In the genomic region with DNA sequence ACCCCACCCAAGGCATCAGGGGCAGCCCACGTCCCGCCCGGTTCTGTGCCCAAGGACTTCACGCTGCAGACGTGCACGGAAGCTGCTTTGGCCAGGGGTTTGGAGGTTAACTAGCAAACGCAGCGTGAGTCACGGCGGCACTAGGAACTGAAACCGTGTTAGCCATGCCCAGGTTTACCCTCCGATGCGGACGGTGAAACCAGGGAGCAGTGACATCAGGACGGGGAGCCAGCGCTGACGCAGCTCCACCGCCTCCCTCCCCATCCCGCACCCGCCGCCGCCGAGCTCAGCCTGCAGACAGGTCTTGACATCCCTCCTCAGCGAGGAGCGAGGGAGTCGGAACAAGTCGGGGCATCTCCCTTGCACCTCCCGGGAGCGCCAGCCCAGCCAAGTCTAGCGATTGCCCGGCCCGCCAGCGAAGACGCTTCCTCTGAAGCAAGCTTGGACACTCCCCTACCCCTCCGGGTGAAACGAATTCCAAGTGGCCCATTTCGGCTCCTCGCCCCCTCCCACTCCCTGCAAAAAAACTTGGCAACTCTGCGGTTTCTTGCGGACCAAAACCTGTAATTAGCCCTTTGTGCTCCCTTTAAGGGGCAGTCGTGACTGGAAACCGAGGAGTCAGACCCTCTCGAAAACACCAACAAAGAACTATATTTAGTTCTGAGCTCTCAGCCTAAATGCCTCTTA, we compare ENCODE assay signal across 8 cellular contexts. TPM values are rescaled to one million over a fixed set of nuclear protein-coding genes. Genes with fewer than 3 reads are reported as not detected.
DNase-seq lines count a peak whose midpoint lies in the region; ATAC-seq and TF ChIP-seq lines count a peak whose summit lies in the region.

No MANE protein-coding gene starts in this region.

- H3K36me3 ChIP-seq in CD8-positive, alpha-beta memory T cell (ENCODE audit: insufficient read depth, low read length), result no peaks in the 10 kb centered on the region
- H3K36me3 ChIP-seq in SJSA1 (peaks cover 24% of the 10 kb centered on the region), ovary (no peaks in the 10 kb centered on the region), tibial nerve (no peaks in the 10 kb centered on the region)

- H3K4me3 ChIP-seq in CD8-positive, alpha-beta memory T cell (ENCODE audit: low read length), result peak overlapping the region; percentile 97
- peak overlapping the region; percentile 94 for H3K4me3 ChIP-seq in SJSA1
- peak overlapping the region; percentile 82 for H3K4me3 ChIP-seq in ovary
- H3K4me3 ChIP-seq in tibial nerve, result peak overlapping the region; percentile 77 to 90 (median 88)

- H3K36me3 Mint-ChIP-seq in CD8-positive, alpha-beta memory T cell, result peaks cover 0 to 44% (median 1%) of the 10 kb centered on the region in 3 donors
- peaks cover 2% of the 10 kb centered on the region for H3K36me3 Mint-ChIP-seq in activated naive CD4-positive, alpha-beta T cell treated with anti-CD3 and anti-CD28 coated beads, Interleukin-2, amount 50 U/mL, for 24 hours

- peaks cover 19% of the 10 kb centered on the region for H3K4me1 ChIP-seq in CD8-positive, alpha-beta memory T cell (ENCODE audit: insufficient read depth, low read length)
- H3K4me1 ChIP-seq in SJSA1 (replicated peaks), result peaks cover 19% of the 10 kb centered on the region
- H3K4me1 ChIP-seq in ovary (ENCODE audit: insufficient read depth), result no peaks in the 10 kb centered on the region
- H3K4me1 ChIP-seq in tibial nerve, result peaks cover 0 to 26% (median 2%) of the 10 kb centered on the region in 4 donors

- TF ChIP-seq EP300 in ovary (IDR thresholded peaks at IDR 0.05) (no peak), tibial nerve (IDR thresholded peaks at IDR 0.05) (peak in 1 of 2 donors; percentile 0)

- POLR2A ChIA-PET in CD8-positive, alpha-beta memory T cell (lab: Charles Lee), result interaction anchor here (1.0 to 4.4 kb wide), 5 partner anchors 25 to 463 kb away, joined by 3 to 40 read pairs (median 5); no protein-coding TSS in a partner anchor

- TF ChIP-seq CTCF in ovary (IDR thresholded peaks at IDR 0.05), result peak in 1 of 3 donors; percentile 6
- no peak for TF ChIP-seq CTCF in tibial nerve (IDR thresholded peaks at IDR 0.05)

- peak; percentile 58 to 83 (median 70) for DNase-seq in CD8-positive, alpha-beta memory T cell
- peak; percentile 93 for DNase-seq in HK-2 (ENCODE audit: unreplicated experiment)
- DNase-seq in SJSA1 (ENCODE audit: low read depth in 1 of 2, low spot score in 2 of 2), result peak in 1 of 2 experiments; percentile 80
- peak; percentile 57 to 94 (median 81) for DNase-seq in head of caudate nucleus
- DNase-seq in ovary, result peak; percentile 66 to 81 (median 78)
- DNase-seq in tibial nerve (ENCODE audit: low spot score in 2 of 2), result peak; percentile 53 to 60

- 0 to 1% (median 1%) methylated on average over 40 to 43 of the region's 43 CpGs for WGBS in ovary, 3 donors
- WGBS in tibial nerve, 2 donors, result 0% methylated on average over 25 to 42 of the region's 43 CpGs

- no peaks in the 10 kb centered on the region for H3K9me3 ChIP-seq in CD8-positive, alpha-beta memory T cell (ENCODE audit: low read length)
- no peaks in the 10 kb centered on the region for H3K9me3 ChIP-seq in SJSA1 (replicated peaks)
- H3K9me3 ChIP-seq in ovary, result no peaks in the 10 kb centered on the region
- H3K9me3 ChIP-seq in tibial nerve, result no peaks in the 10 kb centered on the region

- H3K27me3 Mint-ChIP-seq in CD8-positive, alpha-beta memory T cell, result no peaks in the 10 kb centered on the region
- H3K27me3 Mint-ChIP-seq in activated naive CD4-positive, alpha-beta T cell treated with anti-CD3 and anti-CD28 coated beads, Interleukin-2, amount 50 U/mL, for 24 hours, result no peaks in the 10 kb centered on the region

- peak; percentile 29 for TF ChIP-seq POLR2A in ovary (IDR thresholded peaks at IDR 0.05)
- no peak for TF ChIP-seq POLR2A in tibial nerve (IDR thresholded peaks at IDR 0.05)

- peak; percentile 24 for ATAC-seq in GM19455 (IDR thresholded peaks at IDR 0.05; ENCODE audit: unreplicated experiment)

- H3K27me3 ChIP-seq in CD8-positive, alpha-beta memory T cell (ENCODE audit: insufficient read depth, low read length, poor library complexity, severe bottlenecking), result no peaks in the 10 kb centered on the region
- H3K27me3 ChIP-seq in SJSA1 (replicated peaks) (no peaks in the 10 kb centered on the region), ovary (no peaks in the 10 kb centered on the region), tibial nerve (no peaks in the 10 kb centered on the region)

- intact Hi-C loops in head of caudate nucleus (cut with DNase I), result loop anchor here (5.0 kb wide), 1 partner anchor 132 kb away; no protein-coding TSS in a partner anchor
- intact Hi-C loops in ovary (cut with DNase I), result loop anchor here in 1 of 4 donors (10.0 kb wide), 1 partner anchor 134 kb away; no protein-coding TSS in a partner anchor

- peaks cover 24 to 32% (median 30%) of the 10 kb centered on the region in 3 donors for H3K4me1 Mint-ChIP-seq in CD8-positive, alpha-beta memory T cell
- H3K4me1 Mint-ChIP-seq in activated naive CD4-positive, alpha-beta T cell treated with anti-CD3 and anti-CD28 coated beads, Interleukin-2, amount 50 U/mL, for 24 hours, result peaks cover 29% of the 10 kb centered on the region

- H3K27ac Mint-ChIP-seq in CD8-positive, alpha-beta memory T cell, result peak overlapping the region; percentile 94 to 99 (median 98)
- H3K27ac Mint-ChIP-seq in activated naive CD4-positive, alpha-beta T cell treated with anti-CD3 and anti-CD28 coated beads, Interleukin-2, amount 50 U/mL, for 24 hours, result peak overlapping the region; percentile 98

- CTCF ChIA-PET in CD8-positive, alpha-beta memory T cell (lab: Charles Lee), result interaction anchor here (0.7 to 5.9 kb wide), 12 partner anchors 10 to 609 kb away, joined by 3 to 47 read pairs (median 5); no protein-coding TSS in a partner anchor

- peak overlapping the region; percentile 95 to 100 (median 99) for H3K4me3 Mint-ChIP-seq in CD8-positive, alpha-beta memory T cell
- peak overlapping the region; percentile 93 for H3K4me3 Mint-ChIP-seq in activated naive CD4-positive, alpha-beta T cell treated with anti-CD3 and anti-CD28 coated beads, Interleukin-2, amount 50 U/mL, for 24 hours

- H3K27ac ChIP-seq in CD8-positive, alpha-beta memory T cell (ENCODE audit: low read depth, low read length), result peak overlapping the region; percentile 83
- peak overlapping the region; percentile 81 for H3K27ac ChIP-seq in SJSA1
- H3K27ac ChIP-seq in ovary, result peak overlapping the region; percentile 1 to 91
- peak overlapping the region; percentile 76 to 95 (median 90) for H3K27ac ChIP-seq in tibial nerve

- H3K9me3 Mint-ChIP-seq in CD8-positive, alpha-beta memory T cell, result no peaks in the 10 kb centered on the region
- no peaks in the 10 kb centered on the region for H3K9me3 Mint-ChIP-seq in activated naive CD4-positive, alpha-beta T cell treated with anti-CD3 and anti-CD28 coated beads, Interleukin-2, amount 50 U/mL, for 24 hours

RNA-seq across cellular contexts. Expression of a gene that starts 1.4 kb away (rescaled TPM):
- 10 to 100 TPM; 17.8 to 18.3 TPM for total RNA-seq in CD8-positive, alpha-beta memory T cell
- 20.3 TPM for polyA plus RNA-seq in CD8-positive, alpha-beta memory T cell
- total RNA-seq in SJSA1 (2014; rRNA removed; shearing (Covaris generic)), result 20.9 and 21.7 TPM in 2 replicates
- total RNA-seq in ovary (10 to 100 TPM in 4 of 7 donors, 1 to 10 TPM in 3; 6.4 to 14.1 (median 11.5) TPM), tibial nerve (10 to 100 TPM; 15.1 to 17.3 (median 15.8) TPM)
- polyA plus RNA-seq in ovary, result 1 to 10 TPM; 5.5 to 5.9 TPM
